8 cellular contexts compared by ENCODE assay signal in the genomic region with DNA sequence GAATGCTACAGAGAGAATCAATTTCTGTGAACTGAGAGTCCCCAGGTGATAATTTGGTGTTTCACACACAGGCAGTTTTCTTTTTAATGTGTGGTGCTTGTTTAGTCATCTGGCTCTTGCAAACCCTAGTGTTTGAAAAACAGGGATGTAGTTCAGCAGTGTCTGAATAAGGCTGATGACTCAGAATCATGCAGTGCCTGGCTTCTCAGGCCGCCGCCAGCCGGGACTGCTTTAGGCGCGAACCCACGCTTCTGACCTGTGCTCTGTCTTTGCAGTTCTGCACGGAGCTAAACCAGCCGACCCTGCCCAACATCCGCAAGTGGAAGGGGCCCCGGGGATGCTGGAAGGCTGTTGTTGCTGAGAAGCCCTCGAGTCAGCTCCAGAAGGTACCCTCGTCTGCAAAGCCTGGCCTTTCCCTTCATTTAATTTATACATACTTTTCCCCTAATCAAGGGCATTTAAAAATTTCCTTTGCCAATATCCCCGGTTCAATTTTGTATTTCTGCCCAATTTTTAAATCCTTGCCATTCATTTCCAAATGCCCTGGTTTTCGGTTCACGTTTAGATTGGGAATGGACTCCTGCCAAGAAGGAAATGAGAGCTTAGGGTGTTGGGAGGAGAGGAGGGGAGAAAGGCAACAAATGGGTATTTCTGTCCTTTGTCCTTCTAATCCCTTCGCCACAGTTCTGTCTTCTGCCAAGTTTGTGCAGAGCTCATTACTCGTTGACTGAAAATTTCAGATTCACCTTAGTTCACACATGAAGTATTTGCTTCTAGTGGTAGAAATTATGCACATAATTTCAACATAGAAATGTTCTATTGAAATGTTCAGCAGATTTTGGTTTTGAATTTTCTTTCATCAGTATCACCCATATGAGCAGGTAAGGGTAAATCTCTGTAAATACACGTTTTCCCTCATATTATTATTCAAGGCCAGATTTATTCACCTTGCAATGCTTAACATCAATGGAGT.
DNase-seq lines count a peak whose midpoint lies in the region; ATAC-seq, FAIRE-seq and TF ChIP-seq lines count a peak whose summit lies in the region.

No MANE protein-coding gene starts in this region.

- ATAC-seq in central memory CD8-positive, alpha-beta T cell (replicated peaks; ENCODE audit: extremely low read depth, poor library complexity, severe bottlenecking) = peak; percentile 34
- ATAC-seq in stimulated activated effector memory CD8-positive, alpha-beta T cell treated with anti-CD3 and anti-CD28 coated beads, Interleukin-12 subunit alpha, Interleukin-12 subunit beta, amount 100 ng/mL, for 72 hours = peak; percentile 80
- no peak for ATAC-seq in GM18517 (IDR thresholded peaks at IDR 0.05; ENCODE audit: unreplicated experiment)

- H3K4me1 ChIP-seq in HAP-1 = peaks cover 11% of the 10 kb centered on the region

- in situ Hi-C loops in HAP-1 (cut with MboI; ENCODE audit: low sequenced_read_pairs) = no loop called here

- H3K9me3 Mint-ChIP-seq in central memory CD8-positive, alpha-beta T cell = no peaks in the 10 kb centered on the region
- H3K9me3 Mint-ChIP-seq in stimulated activated effector memory CD8-positive, alpha-beta T cell treated with anti-CD3 and anti-CD28 coated beads, Interleukin-12 subunit alpha, Interleukin-12 subunit beta, amount 100 ng/mL, for 72 hours = no peaks in the 10 kb centered on the region

- peaks cover 9% of the 10 kb centered on the region for H3K27me3 Mint-ChIP-seq in central memory CD8-positive, alpha-beta T cell

- no peaks in the 10 kb centered on the region for H3K27me3 ChIP-seq in HAP-1 (ENCODE audit: low read depth)

- no peak for FAIRE-seq in GM12891 (lab: Jason Lieb, UNC)

- H3K4me3 Mint-ChIP-seq in central memory CD8-positive, alpha-beta T cell = peak overlapping the region; percentile 14
- H3K4me3 Mint-ChIP-seq in stimulated activated effector memory CD8-positive, alpha-beta T cell treated with anti-CD3 and anti-CD28 coated beads, Interleukin-12 subunit alpha, Interleukin-12 subunit beta, amount 100 ng/mL, for 72 hours = peak overlapping the region; percentile 15

- no peaks in the 10 kb centered on the region for H3K36me3 Mint-ChIP-seq in central memory CD8-positive, alpha-beta T cell (ENCODE audit: insufficient read depth)
- H3K36me3 Mint-ChIP-seq in stimulated activated effector memory CD8-positive, alpha-beta T cell treated with anti-CD3 and anti-CD28 coated beads, Interleukin-12 subunit alpha, Interleukin-12 subunit beta, amount 100 ng/mL, for 72 hours = no peaks in the 10 kb centered on the region

- DNase-seq in DMS153 treated with DMSO at 0.1 percent for 48 hours (lab: John Stamatoyannopoulos, UW; ENCODE audit: unreplicated experiment) (peak; percentile 81), HAP-1 (ENCODE audit: low spot score in 2 of 2) (peak; percentile 48 to 80), NCI-H2227 treated with DMSO at 0.1 percent for 48 hours (lab: John Stamatoyannopoulos, UW) (peak; percentile 50), islet precursor cell (peak; percentile 96), GM12891 (ENCODE audit: insufficient read length, low spot score) (no peak)
- no peak for DNase-seq in central memory CD8-positive, alpha-beta T cell (ENCODE audit: low spot score in 2 of 2)
- DNase-seq in stimulated activated effector memory CD8-positive, alpha-beta T cell treated with anti-CD3 and anti-CD28 coated beads, Interleukin-12 subunit alpha, Interleukin-12 subunit beta, amount 100 ng/mL, for 72 hours (ENCODE audit: low spot score in 2 of 2) = no peak

- H3K4me3 ChIP-seq in HAP-1 = no peak overlapping the region

- no peaks in the 10 kb centered on the region for H3K9me3 ChIP-seq in HAP-1

- H3K27ac Mint-ChIP-seq in central memory CD8-positive, alpha-beta T cell (ENCODE audit: low read depth) = no peak overlapping the region
- H3K27ac Mint-ChIP-seq in stimulated activated effector memory CD8-positive, alpha-beta T cell treated with anti-CD3 and anti-CD28 coated beads, Interleukin-12 subunit alpha, Interleukin-12 subunit beta, amount 100 ng/mL, for 72 hours = no peak overlapping the region

- TF ChIP-seq POLR2A in GM12891 (IDR thresholded peaks at IDR 0.05; ENCODE audit: low read depth, low read length) = no peak

- H3K4me1 Mint-ChIP-seq in central memory CD8-positive, alpha-beta T cell = peaks cover 48% of the 10 kb centered on the region
- peaks cover 61% of the 10 kb centered on the region for H3K4me1 Mint-ChIP-seq in stimulated activated effector memory CD8-positive, alpha-beta T cell treated with anti-CD3 and anti-CD28 coated beads, Interleukin-12 subunit alpha, Interleukin-12 subunit beta, amount 100 ng/mL, for 72 hours

- no peaks in the 10 kb centered on the region for H3K36me3 ChIP-seq in HAP-1 (replicated peaks)

TF ChIP-seq in GM12891, 5 proteins besides CTCF, POLR2A, EP300 and RAD21:
- TF ChIP-seq POLR2AphosphoS5 (IDR thresholded peaks at IDR 0.05; ENCODE audit: low read depth, low read length) (no peak), POU2F2 (IDR thresholded peaks at IDR 0.05; ENCODE audit: low read depth, low read length) (no peak), TAF1 (IDR thresholded peaks at IDR 0.05; ENCODE audit: low read depth, low read length) (no peak), PAX5 (IDR thresholded peaks at IDR 0.05; ENCODE audit: insufficient read depth, low read length, severe bottlenecking) (no peak), SPI1 (IDR thresholded peaks at IDR 0.05; ENCODE audit: low read depth, low read length) (no peak)
TF ChIP-seq in GM12891: peak in this region for 0.

Comparison
In these comparisons a context has a peak if more than half of its experiments do, and no peak if none do; other contexts are left out.
1. DNase-seq: peak in DMS153 treated with DMSO at 0.1 percent for 48 hours (single experiment), HAP-1 (2 of 2), NCI-H2227 treated with DMSO at 0.1 percent for 48 hours (single experiment) and islet precursor cell (single experiment); none in central memory CD8-positive, alpha-beta T cell (0 of 2), stimulated activated effector memory CD8-positive, alpha-beta T cell treated with anti-CD3 and anti-CD28 coated beads, Interleukin-12 subunit alpha, Interleukin-12 subunit beta, amount 100 ng/mL, for 72 hours (0 of 2) and GM12891 (single experiment).